ENCODE assay signal across 1 cellular context in the genomic region with DNA sequence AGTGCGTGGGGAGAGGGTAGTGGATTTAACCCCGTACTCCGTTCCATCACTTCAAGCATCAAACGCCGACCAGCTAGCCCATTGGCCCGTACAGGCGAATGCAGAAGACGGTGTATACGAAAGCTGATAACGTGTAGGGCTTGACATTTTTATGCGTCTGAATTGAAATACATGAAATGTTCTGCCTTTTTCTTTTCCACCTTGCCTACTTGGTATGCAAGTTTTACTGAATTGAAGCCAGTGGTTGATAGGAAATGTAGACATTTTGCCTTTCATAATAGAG.
TF ChIP-seq lines count a peak whose summit lies in the region.

No MANE protein-coding gene starts in this region.

TF ChIP-seq in H1, 55 proteins besides CTCF, POLR2A, EP300 and RAD21:
- TF ChIP-seq, protein P1, sequence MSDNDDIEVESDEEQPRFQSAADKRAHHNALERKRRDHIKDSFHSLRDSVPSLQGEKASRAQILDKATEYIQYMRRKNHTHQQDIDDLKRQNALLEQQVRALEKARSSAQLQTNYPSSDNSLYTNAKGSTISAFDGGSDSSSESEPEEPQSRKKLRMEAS (IDR thresholded peaks at IDR 0.05): no peak
- TF ChIP-seq TCF12 (IDR thresholded peaks at IDR 0.05; ENCODE audit: low read depth, low read length) (no peak), SIN3A (conservative IDR thresholded peaks at IDR 0.05 in 1 of 2, IDR thresholded peaks at IDR 0.05 in 1 of 2; ENCODE audit: low read depth in 1 of 2, low read length in 2 of 2) (no peak), ASH2L (IDR thresholded peaks at IDR 0.05; ENCODE audit: low read length) (no peak), TBP (IDR thresholded peaks at IDR 0.05; ENCODE audit: low read depth, low read length) (no peak), SRF (IDR thresholded peaks at IDR 0.05; ENCODE audit: low read depth, low read length) (no peak), CREB1 (IDR thresholded peaks at IDR 0.05) (no peak), JUN (IDR thresholded peaks at IDR 0.05; ENCODE audit: low read depth, low read length) (no peak), SP2 (IDR thresholded peaks at IDR 0.05; ENCODE audit: low read length) (no peak), FOSL1 (IDR thresholded peaks at IDR 0.05; ENCODE audit: insufficient read depth, low read depth, low read length) (no peak), CEBPB (IDR thresholded peaks at IDR 0.05; ENCODE audit: low read depth, low read length) (no peak), TAF7 (optimal IDR thresholded peaks at IDR 0.05; ENCODE audit: borderline replicate concordance, low read depth, low read length) (no peak), SIRT6 (IDR thresholded peaks at IDR 0.05; ENCODE audit: low read length) (no peak), KDM4A (IDR thresholded peaks at IDR 0.05; ENCODE audit: low read depth, low read length, severe bottlenecking) (no peak)
- TF ChIP-seq, protein P2, sequence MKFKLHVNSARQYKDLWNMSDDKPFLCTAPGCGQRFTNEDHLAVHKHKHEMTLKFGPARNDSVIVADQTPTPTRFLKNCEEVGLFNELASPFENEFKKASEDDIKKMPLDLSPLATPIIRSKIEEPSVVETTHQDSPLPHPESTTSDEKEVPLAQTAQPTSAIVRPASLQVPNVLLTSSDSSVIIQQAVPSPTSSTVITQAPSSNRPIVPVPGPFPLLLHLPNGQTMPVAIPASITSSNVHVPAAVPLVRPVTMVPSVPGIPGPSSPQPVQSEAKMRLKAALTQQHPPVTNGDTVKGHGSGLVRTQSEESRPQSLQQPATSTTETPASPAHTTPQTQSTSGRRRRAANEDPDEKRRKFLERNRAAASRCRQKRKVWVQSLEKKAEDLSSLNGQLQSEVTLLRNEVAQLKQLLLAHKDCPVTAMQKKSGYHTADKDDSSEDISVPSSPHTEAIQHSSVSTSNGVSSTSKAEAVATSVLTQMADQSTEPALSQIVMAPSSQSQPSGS (IDR thresholded peaks at IDR 0.05; ENCODE audit: low read length): no peak
TF ChIP-seq in H1: peak in this region for 0.
